1 cellular context compared by ENCODE assay signal in genomic region chr16:8949536-8950418, GRCh38.
TF ChIP-seq lines count a peak whose summit lies in the region.

No MANE protein-coding gene starts in this region.

TF ChIP-seq in SK-N-SH treated with all-trans-retinoic acid at 6 μM for 48 hours, 23 proteins besides CTCF, POLR2A, EP300 and RAD21 (continued from another document):
- TF ChIP-seq, protein P1, sequence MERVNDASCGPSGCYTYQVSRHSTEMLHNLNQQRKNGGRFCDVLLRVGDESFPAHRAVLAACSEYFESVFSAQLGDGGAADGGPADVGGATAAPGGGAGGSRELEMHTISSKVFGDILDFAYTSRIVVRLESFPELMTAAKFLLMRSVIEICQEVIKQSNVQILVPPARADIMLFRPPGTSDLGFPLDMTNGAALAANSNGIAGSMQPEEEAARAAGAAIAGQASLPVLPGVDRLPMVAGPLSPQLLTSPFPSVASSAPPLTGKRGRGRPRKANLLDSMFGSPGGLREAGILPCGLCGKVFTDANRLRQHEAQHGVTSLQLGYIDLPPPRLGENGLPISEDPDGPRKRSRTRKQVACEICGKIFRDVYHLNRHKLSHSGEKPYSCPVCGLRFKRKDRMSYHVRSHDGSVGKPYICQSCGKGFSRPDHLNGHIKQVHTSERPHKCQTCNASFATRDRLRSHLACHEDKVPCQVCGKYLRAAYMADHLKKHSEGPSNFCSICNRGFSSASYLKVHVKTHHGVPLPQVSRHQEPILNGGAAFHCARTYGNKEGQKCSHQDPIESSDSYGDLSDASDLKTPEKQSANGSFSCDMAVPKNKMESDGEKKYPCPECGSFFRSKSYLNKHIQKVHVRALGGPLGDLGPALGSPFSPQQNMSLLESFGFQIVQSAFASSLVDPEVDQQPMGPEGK (CRISPR knock-in tag; IDR thresholded peaks at IDR 0.05; ENCODE audit: borderline replicate concordance): no peak
TF ChIP-seq in SK-N-SH treated with all-trans-retinoic acid at 6 μM for 48 hours: peak in this region for 0.
